Comparison of ENCODE assay signal across 18 cellular contexts in the genomic region with DNA sequence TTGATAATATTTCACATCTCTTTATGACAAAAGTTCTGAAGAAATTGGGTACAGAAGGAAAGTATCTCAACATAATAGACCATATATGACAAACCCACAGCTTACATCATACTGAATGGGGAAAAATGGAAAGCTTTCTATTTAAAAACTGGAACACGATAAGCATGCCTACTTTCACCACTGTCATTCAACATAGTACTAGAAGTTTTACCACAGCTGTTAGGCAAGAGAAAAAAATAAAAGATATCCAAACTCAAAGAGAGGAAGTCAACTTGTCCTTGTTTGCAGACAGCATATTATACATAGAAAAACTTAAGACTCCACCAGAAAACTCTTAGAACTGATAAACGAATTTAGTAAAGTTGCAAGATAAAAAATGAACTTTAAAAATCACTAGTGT.
"Had no signal": no experiment of that assay in that cellular context is flagged by ENCODE, and none has a peak within 500 bp of the region (broad histone marks: within the 10 kb centered on the region; RNA-seq: fewer than 3 reads in every experiment).

No MANE protein-coding gene starts in this region.

- H3K4me3 ChIP-seq: SK-N-MC had no signal

- H3K27ac ChIP-seq: SK-N-MC had no signal

- DNase-seq: activated CD4-positive, alpha-beta T cell treated with anti-CD3 and anti-CD28 coated beads for 48 hours; activated CD4-positive, alpha-beta T cell treated with anti-CD3 and anti-CD28 coated beads, Interleukin-2, amount 50 U/mL, for 48 hours; activated CD4-positive, CD25-positive, alpha-beta regulatory T cell treated with anti-CD3 and anti-CD28 coated beads, Interleukin-2, amount 50 U/mL, for 72 hours; activated gamma-delta T cell treated with Interleukin-2 at 50 U/mL for 16 hours; activated naive CD4-positive, alpha-beta T cell treated with anti-CD3 and anti-CD28 coated beads, Interleukin-2, amount 10 ng/mL, durations not matched to agents 7 days and 5 days; activated naive CD8-positive, alpha-beta T cell treated with anti-CD3 and anti-CD28 coated beads for 36 hours; activated T-cell treated with anti-CD3 and anti-CD28 coated beads, Interleukin-2, amount 50 U/mL, for 4 hours; anterior cingulate cortex; cerebellar nuclear complex; NCI-H1105; NCI-H1436; NCI-H1694 treated with DMSO at 0.1 percent for 48 hours; NCI-H2029 treated with DMSO at 0.1 percent for 48 hours; NCI-H446; NCI-H524; PC-3; SHP77 treated with DMSO at 0.1 percent for 48 hours had no signal
